Comparison of ENCODE assay signal across 23 cellular contexts in the genomic region with DNA sequence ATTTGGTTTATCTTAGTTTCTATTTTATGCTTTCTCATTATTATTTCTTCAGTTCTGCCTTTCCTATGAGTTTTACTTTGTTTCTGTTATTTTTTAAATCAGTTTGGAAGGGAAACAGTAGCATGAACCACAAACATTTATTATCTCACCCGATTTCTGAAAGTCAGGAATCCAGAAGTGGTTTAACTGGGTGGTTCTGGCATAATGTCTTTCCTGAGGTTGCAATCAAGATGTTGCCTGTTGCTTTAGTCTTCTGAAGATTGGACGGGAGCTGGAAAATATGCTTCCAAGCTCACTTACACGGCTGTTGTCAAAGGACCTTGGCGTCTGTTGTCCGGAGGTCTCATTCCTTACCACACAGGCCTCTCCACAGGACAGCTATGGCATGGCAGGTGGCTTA.
"Had no signal": no experiment of that assay in that cellular context is flagged by ENCODE, and none has a peak within 500 bp of the region (broad histone marks: within the 10 kb centered on the region; RNA-seq: fewer than 3 reads in every experiment).

No MANE protein-coding gene starts in this region.

- H3K4me3 Mint-ChIP-seq: activated CD4-positive, alpha-beta T cell treated with anti-CD3 and anti-CD28 coated beads for 36 hours; activated CD8-positive, alpha-beta T cell treated with anti-CD3 and anti-CD28 coated beads for 36 hours; central memory CD8-positive, alpha-beta T cell; endodermal cell; memory B cell; nephron progenitor cell; stimulated activated naive B cell treated with anti-CD40 and anti-IgM and Interleukin-4, amounts not matched to agents 10 μg/mL and 1 μg/mL and 100 μg/mL, for 72 hours had no signal

- H3K27ac ChIP-seq: body of pancreas, heart right ventricle, left ventricle myocardium inferior, psoas muscle, right lobe of liver, spleen, suprapubic skin, upper lobe of left lung, VCaP had no signal

- DNase-seq: activated CD4-positive, alpha-beta T cell treated with anti-CD3 and anti-CD28 coated beads for 36 hours; activated CD8-positive, alpha-beta memory T cell treated with anti-CD3 and anti-CD28 coated beads, Interleukin-2, amount 50 U/mL, for 4 hours; activated CD8-positive, alpha-beta T cell treated with anti-CD3 and anti-CD28 coated beads for 36 hours; activated naive CD4-positive, alpha-beta T cell; body of pancreas; dermis blood vessel endothelial cell; endodermal cell; heart right ventricle; left ventricle myocardium inferior; nephron progenitor cell; psoas muscle; right lobe of liver; spleen; stimulated activated CD4-positive, alpha-beta T cell treated with anti-CD3 and anti-CD28 coated beads, Interleukin-2, amount 100 ng/mL, for 24 hours; stimulated activated naive B cell treated with anti-CD40 and anti-IgM and Interleukin-4, amounts not matched to agents 10 μg/mL and 1 μg/mL and 100 μg/mL, for 72 hours; T1000; upper lobe of left lung had no signal

- ATAC-seq: activated CD4-positive, alpha-beta T cell treated with anti-CD3 and anti-CD28 coated beads for 36 hours; activated CD8-positive, alpha-beta T cell treated with anti-CD3 and anti-CD28 coated beads for 36 hours; body of pancreas; heart right ventricle; psoas muscle; right lobe of liver; stimulated activated naive B cell treated with anti-CD40 and anti-IgM and Interleukin-4, amounts not matched to agents 10 μg/mL and 1 μg/mL and 100 μg/mL, for 72 hours had no signal

- H3K9me3 ChIP-seq: body of pancreas, heart right ventricle, left ventricle myocardium inferior, psoas muscle, right lobe of liver, spleen, suprapubic skin, upper lobe of left lung had no signal

- H3K36me3 Mint-ChIP-seq: memory B cell; stimulated activated naive B cell treated with anti-CD40 and anti-IgM and Interleukin-4, amounts not matched to agents 10 μg/mL and 1 μg/mL and 100 μg/mL, for 72 hours had no signal

- H3K27me3 Mint-ChIP-seq: activated CD4-positive, alpha-beta T cell treated with anti-CD3 and anti-CD28 coated beads for 36 hours had no signal

- H3K9me3 Mint-ChIP-seq: activated CD8-positive, alpha-beta T cell treated with anti-CD3 and anti-CD28 coated beads for 36 hours; central memory CD8-positive, alpha-beta T cell; endodermal cell; memory B cell; stimulated activated naive B cell treated with anti-CD40 and anti-IgM and Interleukin-4, amounts not matched to agents 10 μg/mL and 1 μg/mL and 100 μg/mL, for 72 hours had no signal

- H3K36me3 ChIP-seq: heart right ventricle, left ventricle myocardium inferior, right lobe of liver, spleen, suprapubic skin, upper lobe of left lung had no signal

- H3K27ac Mint-ChIP-seq: activated CD4-positive, alpha-beta T cell treated with anti-CD3 and anti-CD28 coated beads for 36 hours; activated CD8-positive, alpha-beta T cell treated with anti-CD3 and anti-CD28 coated beads for 36 hours; endodermal cell; memory B cell; nephron progenitor cell; stimulated activated naive B cell treated with anti-CD40 and anti-IgM and Interleukin-4, amounts not matched to agents 10 μg/mL and 1 μg/mL and 100 μg/mL, for 72 hours had no signal

- H3K27me3 ChIP-seq: body of pancreas, heart right ventricle, right lobe of liver, suprapubic skin, upper lobe of left lung had no signal

- FAIRE-seq: frontal cortex, keratinocyte had no signal

- H3K4me3 ChIP-seq: body of pancreas, heart right ventricle, left ventricle myocardium inferior, psoas muscle, right lobe of liver, spleen, suprapubic skin, upper lobe of left lung had no signal

- H3K4me1 ChIP-seq: body of pancreas, heart right ventricle, left ventricle myocardium inferior, psoas muscle, spleen, suprapubic skin, upper lobe of left lung had no signal

- H3K4me1 Mint-ChIP-seq: activated CD4-positive, alpha-beta T cell treated with anti-CD3 and anti-CD28 coated beads for 36 hours; central memory CD8-positive, alpha-beta T cell; endodermal cell; memory B cell; nephron progenitor cell; stimulated activated naive B cell treated with anti-CD40 and anti-IgM and Interleukin-4, amounts not matched to agents 10 μg/mL and 1 μg/mL and 100 μg/mL, for 72 hours had no signal
